1 cellular context compared by ENCODE assay signal in the genomic region with DNA sequence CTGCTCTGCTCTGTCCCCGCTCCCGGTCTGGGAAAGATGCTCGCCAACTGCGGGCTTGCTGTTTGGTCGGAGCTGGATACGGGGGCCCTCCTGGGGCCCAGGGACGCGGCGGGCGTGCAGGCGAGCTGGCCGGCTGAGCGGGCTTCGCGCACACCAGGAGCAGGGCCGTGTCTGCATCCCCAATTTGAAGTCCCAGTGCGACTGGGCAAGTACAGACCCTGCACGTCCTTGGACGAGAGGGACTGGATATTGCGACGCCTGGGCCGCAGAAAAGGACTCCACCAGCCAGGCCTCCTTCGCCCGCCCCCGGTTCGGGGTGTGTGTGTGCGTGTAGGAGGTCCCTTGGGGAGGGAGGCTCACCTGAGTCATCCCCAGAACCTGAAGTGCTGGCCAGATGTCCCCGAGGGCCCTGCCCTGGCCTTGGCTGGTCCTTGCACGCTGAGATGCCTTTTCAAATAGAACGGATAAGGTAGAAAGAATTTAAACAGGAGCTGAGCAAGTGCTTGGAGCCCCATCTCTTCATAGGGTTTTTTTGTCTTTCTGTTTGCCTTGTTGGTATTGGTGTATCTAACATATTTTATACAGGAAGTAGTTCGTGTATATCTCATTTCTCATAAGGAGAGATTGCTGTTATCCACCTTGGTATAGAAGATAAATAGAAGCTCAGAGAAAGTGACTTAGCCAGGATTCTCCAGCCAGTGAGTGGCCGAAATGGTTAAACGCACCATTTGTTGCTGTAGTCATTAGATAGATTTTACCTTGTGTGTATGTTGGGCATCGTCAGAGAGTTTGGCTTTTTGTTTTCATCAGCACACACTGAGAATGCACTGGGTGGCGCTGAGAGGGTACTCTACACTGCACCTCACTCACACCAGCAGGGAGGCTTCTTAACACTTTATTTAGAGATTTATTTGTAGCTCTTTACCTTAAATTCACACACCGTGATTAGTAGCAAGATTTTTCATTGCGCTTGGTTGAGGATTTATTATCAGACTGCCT.
TF ChIP-seq lines count a peak whose summit lies in the region.

No MANE protein-coding gene starts in this region.

TF ChIP-seq in GM12878, 131 proteins besides CTCF, POLR2A, EP300 and RAD21 (continued from another document):
- TF ChIP-seq USF2 (IDR thresholded peaks at IDR 0.05; ENCODE audit: borderline replicate concordance, low read depth, low read length) = no peak
- no peak for TF ChIP-seq CBFB (IDR thresholded peaks at IDR 0.05; ENCODE audit: low read depth)
- peak; percentile 52; the same call in 1 of the 2 replicates for TF ChIP-seq IRF4 (IDR thresholded peaks at IDR 0.05; ENCODE audit: low read depth, low read length)
- TF ChIP-seq SMAD5 (IDR thresholded peaks at IDR 0.05; ENCODE audit: low read depth) = peak; percentile 33; the same call in 1 of the 2 replicates
- 0 out of 2 replicates have a peak, but pooled peaks have one; percentile 14 for TF ChIP-seq MAX (IDR thresholded peaks at IDR 0.05; ENCODE audit: low read depth, low read length)
- TF ChIP-seq CREB1 (IDR thresholded peaks at IDR 0.05; ENCODE audit: low read depth) = no peak
- peak; percentile 63; the same call in 1 of the 2 replicates for TF ChIP-seq BCL11A (IDR thresholded peaks at IDR 0.05; ENCODE audit: low read depth, low read length)
- TF ChIP-seq EGR1 (IDR thresholded peaks at IDR 0.05; ENCODE audit: borderline replicate concordance in 1 of 2, low read depth in 2 of 2, low read length in 2 of 2) = peak in 1 of 2 experiments; percentile 89; a peak in 2 of 3 replicates
- TF ChIP-seq BMI1 (IDR thresholded peaks at IDR 0.05; ENCODE audit: borderline replicate concordance) = no peak
- TF ChIP-seq, protein P1, sequence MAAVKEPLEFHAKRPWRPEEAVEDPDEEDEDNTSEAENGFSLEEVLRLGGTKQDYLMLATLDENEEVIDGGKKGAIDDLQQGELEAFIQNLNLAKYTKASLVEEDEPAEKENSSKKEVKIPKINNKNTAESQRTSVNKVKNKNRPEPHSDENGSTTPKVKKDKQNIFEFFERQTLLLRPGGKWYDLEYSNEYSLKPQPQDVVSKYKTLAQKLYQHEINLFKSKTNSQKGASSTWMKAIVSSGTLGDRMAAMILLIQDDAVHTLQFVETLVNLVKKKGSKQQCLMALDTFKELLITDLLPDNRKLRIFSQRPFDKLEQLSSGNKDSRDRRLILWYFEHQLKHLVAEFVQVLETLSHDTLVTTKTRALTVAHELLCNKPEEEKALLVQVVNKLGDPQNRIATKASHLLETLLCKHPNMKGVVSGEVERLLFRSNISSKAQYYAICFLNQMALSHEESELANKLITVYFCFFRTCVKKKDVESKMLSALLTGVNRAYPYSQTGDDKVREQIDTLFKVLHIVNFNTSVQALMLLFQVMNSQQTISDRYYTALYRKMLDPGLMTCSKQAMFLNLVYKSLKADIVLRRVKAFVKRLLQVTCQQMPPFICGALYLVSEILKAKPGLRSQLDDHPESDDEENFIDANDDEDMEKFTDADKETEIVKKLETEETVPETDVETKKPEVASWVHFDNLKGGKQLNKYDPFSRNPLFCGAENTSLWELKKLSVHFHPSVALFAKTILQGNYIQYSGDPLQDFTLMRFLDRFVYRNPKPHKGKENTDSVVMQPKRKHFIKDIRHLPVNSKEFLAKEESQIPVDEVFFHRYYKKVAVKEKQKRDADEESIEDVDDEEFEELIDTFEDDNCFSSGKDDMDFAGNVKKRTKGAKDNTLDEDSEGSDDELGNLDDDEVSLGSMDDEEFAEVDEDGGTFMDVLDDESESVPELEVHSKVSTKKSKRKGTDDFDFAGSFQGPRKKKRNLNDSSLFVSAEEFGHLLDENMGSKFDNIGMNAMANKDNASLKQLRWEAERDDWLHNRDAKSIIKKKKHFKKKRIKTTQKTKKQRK (IDR thresholded peaks at IDR 0.05; ENCODE audit: low read depth, low read length) = no peak
- TF ChIP-seq RUNX3 (IDR thresholded peaks at IDR 0.05; ENCODE audit: low read length) = peak; percentile 10; the same call in 1 of the 2 replicates
- TF ChIP-seq CUX1 (IDR thresholded peaks at IDR 0.05; ENCODE audit: insufficient replicate concordance, low read depth, low read length) = no peak
- no peak for TF ChIP-seq ZZZ3 (IDR thresholded peaks at IDR 0.05; ENCODE audit: control insufficient read depth, insufficient read length, low read depth)
- no peak for TF ChIP-seq CBX3 (IDR thresholded peaks at IDR 0.05; ENCODE audit: borderline replicate concordance, low read depth)
- no peak for TF ChIP-seq POU2F2 (IDR thresholded peaks at IDR 0.05; ENCODE audit: borderline replicate concordance, low read depth, low read length)
- peak in 1 of 2 experiments; percentile 19; a peak in 1 of 4 replicates for TF ChIP-seq IKZF2 (IDR thresholded peaks at IDR 0.05)
- TF ChIP-seq SUZ12 (IDR thresholded peaks at IDR 0.05; ENCODE audit: unreplicated experiment) = no peak
- TF ChIP-seq DPF2 (IDR thresholded peaks at IDR 0.05) = no peak
- no peak for TF ChIP-seq CHD1 (IDR thresholded peaks at IDR 0.05; ENCODE audit: low read depth, low read length)
- no peak for TF ChIP-seq NR2C1 (IDR thresholded peaks at IDR 0.05)
- TF ChIP-seq, protein P2, sequence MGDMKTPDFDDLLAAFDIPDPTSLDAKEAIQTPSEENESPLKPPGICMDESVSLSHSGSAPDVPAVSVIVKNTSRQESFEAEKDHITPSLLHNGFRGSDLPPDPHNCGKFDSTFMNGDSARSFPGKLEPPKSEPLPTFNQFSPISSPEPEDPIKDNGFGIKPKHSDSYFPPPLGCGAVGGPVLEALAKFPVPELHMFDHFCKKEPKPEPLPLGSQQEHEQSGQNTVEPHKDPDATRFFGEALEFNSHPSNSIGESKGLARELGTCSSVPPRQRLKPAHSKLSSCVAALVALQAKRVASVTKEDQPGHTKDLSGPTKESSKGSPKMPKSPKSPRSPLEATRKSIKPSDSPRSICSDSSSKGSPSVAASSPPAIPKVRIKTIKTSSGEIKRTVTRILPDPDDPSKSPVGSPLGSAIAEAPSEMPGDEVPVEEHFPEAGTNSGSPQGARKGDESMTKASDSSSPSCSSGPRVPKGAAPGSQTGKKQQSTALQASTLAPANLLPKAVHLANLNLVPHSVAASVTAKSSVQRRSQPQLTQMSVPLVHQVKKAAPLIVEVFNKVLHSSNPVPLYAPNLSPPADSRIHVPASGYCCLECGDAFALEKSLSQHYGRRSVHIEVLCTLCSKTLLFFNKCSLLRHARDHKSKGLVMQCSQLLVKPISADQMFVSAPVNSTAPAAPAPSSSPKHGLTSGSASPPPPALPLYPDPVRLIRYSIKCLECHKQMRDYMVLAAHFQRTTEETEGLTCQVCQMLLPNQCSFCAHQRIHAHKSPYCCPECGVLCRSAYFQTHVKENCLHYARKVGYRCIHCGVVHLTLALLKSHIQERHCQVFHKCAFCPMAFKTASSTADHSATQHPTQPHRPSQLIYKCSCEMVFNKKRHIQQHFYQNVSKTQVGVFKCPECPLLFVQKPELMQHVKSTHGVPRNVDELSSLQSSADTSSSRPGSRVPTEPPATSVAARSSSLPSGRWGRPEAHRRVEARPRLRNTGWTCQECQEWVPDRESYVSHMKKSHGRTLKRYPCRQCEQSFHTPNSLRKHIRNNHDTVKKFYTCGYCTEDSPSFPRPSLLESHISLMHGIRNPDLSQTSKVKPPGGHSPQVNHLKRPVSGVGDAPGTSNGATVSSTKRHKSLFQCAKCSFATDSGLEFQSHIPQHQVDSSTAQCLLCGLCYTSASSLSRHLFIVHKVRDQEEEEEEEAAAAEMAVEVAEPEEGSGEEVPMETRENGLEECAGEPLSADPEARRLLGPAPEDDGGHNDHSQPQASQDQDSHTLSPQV (IDR thresholded peaks at IDR 0.05) = no peak
- TF ChIP-seq, protein P3, sequence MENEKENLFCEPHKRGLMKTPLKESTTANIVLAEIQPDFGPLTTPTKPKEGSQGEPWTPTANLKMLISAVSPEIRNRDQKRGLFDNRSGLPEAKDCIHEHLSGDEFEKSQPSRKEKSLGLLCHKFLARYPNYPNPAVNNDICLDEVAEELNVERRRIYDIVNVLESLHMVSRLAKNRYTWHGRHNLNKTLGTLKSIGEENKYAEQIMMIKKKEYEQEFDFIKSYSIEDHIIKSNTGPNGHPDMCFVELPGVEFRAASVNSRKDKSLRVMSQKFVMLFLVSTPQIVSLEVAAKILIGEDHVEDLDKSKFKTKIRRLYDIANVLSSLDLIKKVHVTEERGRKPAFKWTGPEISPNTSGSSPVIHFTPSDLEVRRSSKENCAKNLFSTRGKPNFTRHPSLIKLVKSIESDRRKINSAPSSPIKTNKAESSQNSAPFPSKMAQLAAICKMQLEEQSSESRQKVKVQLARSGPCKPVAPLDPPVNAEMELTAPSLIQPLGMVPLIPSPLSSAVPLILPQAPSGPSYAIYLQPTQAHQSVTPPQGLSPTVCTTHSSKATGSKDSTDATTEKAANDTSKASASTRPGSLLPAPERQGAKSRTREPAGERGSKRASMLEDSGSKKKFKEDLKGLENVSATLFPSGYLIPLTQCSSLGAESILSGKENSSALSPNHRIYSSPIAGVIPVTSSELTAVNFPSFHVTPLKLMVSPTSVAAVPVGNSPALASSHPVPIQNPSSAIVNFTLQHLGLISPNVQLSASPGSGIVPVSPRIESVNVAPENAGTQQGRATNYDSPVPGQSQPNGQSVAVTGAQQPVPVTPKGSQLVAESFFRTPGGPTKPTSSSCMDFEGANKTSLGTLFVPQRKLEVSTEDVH (IDR thresholded peaks at IDR 0.05; ENCODE audit: low read depth, partially characterized antibody) = no peak
- TF ChIP-seq, protein P4, sequence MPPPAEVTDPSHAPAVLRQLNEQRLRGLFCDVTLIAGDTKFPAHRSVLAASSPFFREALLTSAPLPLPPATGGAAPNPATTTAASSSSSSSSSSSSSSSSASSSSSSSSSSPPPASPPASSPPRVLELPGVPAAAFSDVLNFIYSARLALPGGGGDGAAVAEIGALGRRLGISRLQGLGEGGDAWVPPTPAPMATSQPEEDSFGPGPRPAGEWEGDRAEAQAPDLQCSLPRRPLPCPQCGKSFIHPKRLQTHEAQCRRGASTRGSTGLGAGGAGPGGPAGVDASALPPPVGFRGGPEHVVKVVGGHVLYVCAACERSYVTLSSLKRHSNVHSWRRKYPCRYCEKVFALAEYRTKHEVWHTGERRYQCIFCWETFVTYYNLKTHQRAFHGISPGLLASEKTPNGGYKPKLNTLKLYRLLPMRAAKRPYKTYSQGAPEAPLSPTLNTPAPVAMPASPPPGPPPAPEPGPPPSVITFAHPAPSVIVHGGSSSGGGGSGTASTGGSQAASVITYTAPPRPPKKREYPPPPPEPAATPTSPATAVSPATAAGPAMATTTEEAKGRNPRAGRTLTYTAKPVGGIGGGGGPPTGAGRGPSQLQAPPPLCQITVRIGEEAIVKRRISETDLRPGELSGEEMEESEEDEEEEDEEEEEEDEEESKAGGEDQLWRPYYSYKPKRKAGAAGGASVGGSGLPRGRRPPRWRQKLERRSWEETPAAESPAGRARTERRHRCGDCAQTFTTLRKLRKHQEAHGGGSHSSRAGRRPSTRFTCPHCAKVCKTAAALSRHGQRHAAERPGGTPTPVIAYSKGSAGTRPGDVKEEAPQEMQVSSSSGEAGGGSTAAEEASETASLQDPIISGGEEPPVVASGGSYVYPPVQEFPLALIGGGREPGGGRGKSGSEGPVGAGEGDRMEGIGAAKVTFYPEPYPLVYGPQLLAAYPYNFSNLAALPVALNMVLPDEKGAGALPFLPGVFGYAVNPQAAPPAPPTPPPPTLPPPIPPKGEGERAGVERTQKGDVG (CRISPR knock-in tag; IDR thresholded peaks at IDR 0.05) = no peak
- TF ChIP-seq, protein P5, sequence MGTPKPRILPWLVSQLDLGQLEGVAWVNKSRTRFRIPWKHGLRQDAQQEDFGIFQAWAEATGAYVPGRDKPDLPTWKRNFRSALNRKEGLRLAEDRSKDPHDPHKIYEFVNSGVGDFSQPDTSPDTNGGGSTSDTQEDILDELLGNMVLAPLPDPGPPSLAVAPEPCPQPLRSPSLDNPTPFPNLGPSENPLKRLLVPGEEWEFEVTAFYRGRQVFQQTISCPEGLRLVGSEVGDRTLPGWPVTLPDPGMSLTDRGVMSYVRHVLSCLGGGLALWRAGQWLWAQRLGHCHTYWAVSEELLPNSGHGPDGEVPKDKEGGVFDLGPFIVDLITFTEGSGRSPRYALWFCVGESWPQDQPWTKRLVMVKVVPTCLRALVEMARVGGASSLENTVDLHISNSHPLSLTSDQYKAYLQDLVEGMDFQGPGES (IDR thresholded peaks at IDR 0.05) = no peak
- 0 out of 2 replicates have a peak, but pooled peaks have one; percentile 14 for TF ChIP-seq HDGF (IDR thresholded peaks at IDR 0.05)
- no peak for TF ChIP-seq TARDBP (IDR thresholded peaks at IDR 0.05; ENCODE audit: borderline replicate concordance)
- 0 out of 2 replicates have a peak, but pooled peaks have one; percentile 22 for TF ChIP-seq JUND (IDR thresholded peaks at IDR 0.05; ENCODE audit: low read depth, low read length)
- TF ChIP-seq STAT1 (conservative IDR thresholded peaks at IDR 0.05) = no peak
